In the genomic region with DNA sequence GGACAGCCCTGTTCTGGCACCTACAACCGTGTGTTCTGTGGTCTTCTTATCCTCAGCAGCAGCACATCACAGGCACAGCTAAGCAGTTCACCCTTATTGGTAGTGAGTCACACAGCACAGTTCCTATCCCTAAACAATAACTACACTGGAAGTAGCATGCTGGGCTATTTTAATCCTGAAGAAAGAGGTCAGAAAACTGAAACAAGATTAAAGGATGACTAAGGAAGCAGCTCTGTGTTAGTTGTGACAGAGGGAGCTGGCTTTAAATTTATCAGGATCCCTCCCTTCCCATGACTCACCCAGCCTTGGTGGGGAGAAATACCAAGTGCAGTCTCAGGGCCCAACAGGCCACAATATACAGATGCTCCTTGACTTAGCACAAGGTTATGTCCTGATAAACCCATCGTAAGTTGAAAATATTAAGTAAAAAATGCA, we compare ENCODE assay signal across 9 cellular contexts.
A peak's percentile ranks its signal among the peaks of the same experiment; 100 is the strongest.
DNase-seq lines count a peak whose midpoint lies in the region; ATAC-seq and TF ChIP-seq lines count a peak whose summit lies in the region.
"Had no signal": no experiment of that assay in that cellular context is flagged by ENCODE, and none has a peak within 500 bp of the region (broad histone marks: within the 10 kb centered on the region; RNA-seq: fewer than 3 reads in every experiment).

No MANE protein-coding gene starts in this region.

- peak; percentile 42 for ATAC-seq in esophagus mucosa

- H3K79me2 ChIP-seq in neural progenitor cell (ENCODE audit: low read depth), result no peaks in the 10 kb centered on the region

- H3F3A ChIP-seq in neural progenitor cell (ENCODE audit: low read depth), result peaks cover 6% of the 10 kb centered on the region

- no peaks in the 10 kb centered on the region for H3K9me3 Mint-ChIP-seq in neural progenitor cell
- H3K9me3 Mint-ChIP-seq: natural killer cell treated with Interleukin-12 subunit alpha and Interleukin-12 subunit beta and Interleukin-15 and Interleukin-18, amount 100 ng/mL, for 72 hours had no signal

- H4K20me1 ChIP-seq in neural progenitor cell (ENCODE audit: low read depth), result peaks cover 15% of the 10 kb centered on the region

- no peaks in the 10 kb centered on the region for H3K27me3 ChIP-seq in neural progenitor cell

- peaks cover 58% of the 10 kb centered on the region for H3K4me1 Mint-ChIP-seq in neural progenitor cell

- H3K36me3 Mint-ChIP-seq in neural progenitor cell, result peaks cover 4% of the 10 kb centered on the region
- H3K36me3 Mint-ChIP-seq: natural killer cell treated with Interleukin-12 subunit alpha and Interleukin-12 subunit beta and Interleukin-15 and Interleukin-18, amount 100 ng/mL, for 72 hours had no signal

- H3K4me3 Mint-ChIP-seq in neural progenitor cell, result peak overlapping the region; percentile 68
- H3K4me3 Mint-ChIP-seq: natural killer cell treated with Interleukin-12 subunit alpha and Interleukin-12 subunit beta and Interleukin-15 and Interleukin-18, amount 100 ng/mL, for 72 hours had no signal

- H3K27ac ChIP-seq in neural progenitor cell, result no peak overlapping the region

- DNase-seq in GM04503 (ENCODE audit: low read depth) (peak; percentile 56), OCI-M1 (lab: John Stamatoyannopoulos, UW) (peak; percentile 75), neural progenitor cell (ENCODE audit: low spot score) (peak; percentile 49), NCI-H2227 treated with DMSO at 0.1 percent for 48 hours (lab: John Stamatoyannopoulos, UW) (no peak), DMS 273 (lab: John Stamatoyannopoulos, UW; ENCODE audit: unreplicated experiment) (no peak), cerebellar nuclear complex (lab: John Stamatoyannopoulos, UW) (no peak)
- DNase-seq in activated CD8-positive, alpha-beta memory T cell treated with anti-CD3 and anti-CD28 coated beads, Interleukin-2, amount 50 U/mL, for 4 hours, result no peak

- H3K4me3 ChIP-seq in neural progenitor cell, result no peak overlapping the region

- no peaks in the 10 kb centered on the region for H3K9me3 ChIP-seq in neural progenitor cell (ENCODE audit: low read depth)

- H3K4me1 ChIP-seq in neural progenitor cell, result peaks cover 26% of the 10 kb centered on the region

- H3K27me3 Mint-ChIP-seq in neural progenitor cell (ENCODE audit: insufficient read depth, low read depth), result peaks cover 8% of the 10 kb centered on the region

- TF ChIP-seq CTCF in neural progenitor cell (IDR thresholded peaks at IDR 0.05), result no peak

- no peak overlapping the region for H3K9ac ChIP-seq in neural progenitor cell

- peak overlapping the region; percentile 12 for H3K4me2 ChIP-seq in neural progenitor cell

- H2AFZ ChIP-seq in neural progenitor cell (replicated peaks), result no peak overlapping the region

- H3K27ac Mint-ChIP-seq in neural progenitor cell, result peak overlapping the region; percentile 96
- H3K27ac Mint-ChIP-seq: natural killer cell treated with Interleukin-12 subunit alpha and Interleukin-12 subunit beta and Interleukin-15 and Interleukin-18, amount 100 ng/mL, for 72 hours had no signal

- H3K36me3 ChIP-seq in neural progenitor cell, result no peaks in the 10 kb centered on the region

Comparison
In these comparisons a context has a peak if more than half of its experiments do, and no peak if none do; other contexts are left out.
1. DNase-seq: peak in GM04503 (single experiment), OCI-M1 (single experiment) and neural progenitor cell (single experiment); none in NCI-H2227 treated with DMSO at 0.1 percent for 48 hours (single experiment), activated CD8-positive, alpha-beta memory T cell treated with anti-CD3 and anti-CD28 coated beads, Interleukin-2, amount 50 U/mL, for 4 hours (single experiment), DMS 273 (single experiment) and cerebellar nuclear complex (0 of 2).